In the genomic region with DNA sequence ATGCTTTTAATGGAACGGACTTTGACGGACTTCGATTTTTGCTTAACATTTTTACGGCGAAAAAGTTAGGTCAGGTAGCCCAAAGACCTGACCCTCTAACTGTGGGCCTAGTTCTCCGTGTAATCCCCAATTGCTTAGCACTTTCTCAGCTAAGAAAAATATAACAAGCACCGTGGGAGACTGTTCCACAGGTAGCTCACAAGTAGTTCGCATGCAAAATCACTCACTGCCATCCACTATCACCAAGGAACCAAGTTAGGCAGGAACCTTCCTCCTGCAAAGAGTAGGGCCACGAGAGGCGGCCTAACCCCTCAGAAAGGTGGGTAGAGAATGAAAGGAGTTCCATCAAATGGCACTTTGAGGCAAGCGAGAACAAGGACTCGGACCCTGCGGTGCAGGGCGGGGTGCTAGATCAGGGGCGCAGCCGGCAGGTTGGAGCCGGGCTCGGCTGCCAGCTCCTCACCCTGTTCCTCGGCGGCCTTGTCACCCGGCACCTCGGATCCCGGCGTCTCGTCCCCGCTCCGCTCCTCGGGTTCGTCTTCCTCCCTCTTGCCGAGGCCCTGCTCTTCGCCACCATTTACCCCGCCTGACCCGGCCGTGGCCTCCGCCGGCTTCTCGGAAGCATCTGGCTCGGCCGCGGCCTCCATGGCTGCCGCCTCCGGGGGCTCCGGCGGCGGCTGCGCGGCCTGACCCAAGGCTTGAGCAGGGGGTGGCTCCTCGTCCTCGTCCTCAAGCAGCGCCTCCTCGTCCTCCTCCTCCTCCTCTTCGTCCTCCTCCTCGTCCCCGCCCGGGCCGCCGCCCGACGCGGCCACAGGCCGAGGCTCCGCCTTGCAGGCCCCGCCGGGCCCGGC, we compare ENCODE assay signal across 1 cellular context.
TF ChIP-seq lines count a peak whose summit lies in the region.

No MANE protein-coding gene starts in this region.

TF ChIP-seq in HepG2, 621 proteins besides CTCF, POLR2A, EP300 and RAD21 (continued from another document):
- TF ChIP-seq, protein P1, sequence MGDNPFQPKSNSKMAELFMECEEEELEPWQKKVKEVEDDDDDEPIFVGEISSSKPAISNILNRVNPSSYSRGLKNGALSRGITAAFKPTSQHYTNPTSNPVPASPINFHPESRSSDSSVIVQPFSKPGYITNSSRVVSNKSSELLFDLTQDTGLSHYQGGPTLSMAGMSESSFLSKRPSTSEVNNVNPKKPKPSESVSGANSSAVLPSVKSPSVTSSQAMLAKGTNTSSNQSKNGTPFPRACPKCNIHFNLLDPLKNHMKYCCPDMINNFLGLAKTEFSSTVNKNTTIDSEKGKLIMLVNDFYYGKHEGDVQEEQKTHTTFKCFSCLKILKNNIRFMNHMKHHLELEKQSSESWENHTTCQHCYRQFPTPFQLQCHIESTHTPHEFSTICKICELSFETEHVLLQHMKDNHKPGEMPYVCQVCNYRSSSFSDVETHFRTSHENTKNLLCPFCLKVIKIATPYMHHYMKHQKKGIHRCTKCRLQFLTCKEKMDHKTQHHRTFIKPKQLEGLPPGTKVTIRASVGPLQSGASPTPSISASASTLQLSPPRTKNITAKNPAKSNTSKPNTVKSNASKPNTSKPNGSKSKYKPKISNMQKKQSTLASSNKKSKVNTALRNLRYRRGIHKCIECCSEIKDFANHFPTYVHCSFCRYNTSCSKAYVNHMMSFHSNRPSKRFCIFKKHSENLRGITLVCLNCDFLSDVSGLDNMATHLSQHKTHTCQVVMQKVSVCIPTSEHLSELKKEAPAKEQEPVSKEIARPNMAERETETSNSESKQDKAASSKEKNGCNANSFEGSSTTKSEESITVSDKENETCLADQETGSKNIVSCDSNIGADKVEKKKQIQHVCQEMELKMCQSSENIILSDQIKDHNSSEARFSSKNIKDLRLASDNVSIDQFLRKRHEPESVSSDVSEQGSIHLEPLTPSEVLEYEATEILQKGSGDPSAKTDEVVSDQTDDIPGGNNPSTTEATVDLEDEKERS (CRISPR knock-in tag; IDR thresholded peaks at IDR 0.05), result no peak
- no peak for TF ChIP-seq ZNF780A (CRISPR knock-in tag; IDR thresholded peaks at IDR 0.05)
- TF ChIP-seq KLF13 (CRISPR knock-in tag; IDR thresholded peaks at IDR 0.05), result no peak
- TF ChIP-seq MIER3 (CRISPR knock-in tag; IDR thresholded peaks at IDR 0.05; ENCODE audit: borderline replicate concordance), result no peak
- TF ChIP-seq NCOA5 (CRISPR knock-in tag; IDR thresholded peaks at IDR 0.05), result no peak
- TF ChIP-seq CBX2 (IDR thresholded peaks at IDR 0.05; ENCODE audit: low read depth, low read length), result no peak
- TF ChIP-seq CBX2 (CRISPR knock-in tag; IDR thresholded peaks at IDR 0.05; ENCODE audit: low read depth), result no peak
- 0 out of 2 replicates have a peak, but pooled peaks have one; percentile 19 for TF ChIP-seq NR1H2 (CRISPR knock-in tag; IDR thresholded peaks at IDR 0.05; ENCODE audit: borderline replicate concordance, low read depth)
- no peak for TF ChIP-seq RFX5 (IDR thresholded peaks at IDR 0.05; ENCODE audit: low read depth, low read length)
- peak; percentile 49; the same call in 1 of the 2 replicates for TF ChIP-seq ZBTB42 (CRISPR knock-in tag; IDR thresholded peaks at IDR 0.05)
- peak; percentile 50; the same call in 1 of the 2 replicates for TF ChIP-seq HOXD1 (CRISPR knock-in tag; IDR thresholded peaks at IDR 0.05)
- no peak for TF ChIP-seq NR2F1 (CRISPR knock-in tag; IDR thresholded peaks at IDR 0.05)
- TF ChIP-seq ZFP91 (CRISPR knock-in tag; IDR thresholded peaks at IDR 0.05; ENCODE audit: borderline replicate concordance), result 0 out of 2 replicates have a peak, but pooled peaks have one; percentile 3
- 0 out of 2 replicates have a peak, but pooled peaks have one; percentile 16 for TF ChIP-seq SP2 (CRISPR knock-in tag; IDR thresholded peaks at IDR 0.05)
- TF ChIP-seq IKZF5 (CRISPR knock-in tag; IDR thresholded peaks at IDR 0.05), result peak; percentile 20; the same call in 1 of the 2 replicates
- no peak for TF ChIP-seq ZBTB20 (CRISPR knock-in tag; IDR thresholded peaks at IDR 0.05; ENCODE audit: borderline replicate concordance, low read depth)
- peak; percentile 77; the same call in 1 of the 2 replicates for TF ChIP-seq ZNF263 (CRISPR knock-in tag; IDR thresholded peaks at IDR 0.05)
- TF ChIP-seq ZNF577 (CRISPR knock-in tag; IDR thresholded peaks at IDR 0.05; ENCODE audit: borderline replicate concordance, low read depth), result no peak
- TF ChIP-seq ZNF234 (CRISPR knock-in tag; conservative IDR thresholded peaks at IDR 0.05), result no peak
- peak; percentile 74; the same call in 1 of the 2 replicates for TF ChIP-seq ZNF879 (CRISPR knock-in tag; IDR thresholded peaks at IDR 0.05)
- TF ChIP-seq ZFP62 (CRISPR knock-in tag; IDR thresholded peaks at IDR 0.05), result no peak
- peak; percentile 17; the same call in 1 of the 2 replicates for TF ChIP-seq TGIF2 (CRISPR knock-in tag; IDR thresholded peaks at IDR 0.05)
- no peak; the same call in 1 of the 2 replicates for TF ChIP-seq MTERF4 (CRISPR knock-in tag; IDR thresholded peaks at IDR 0.05)
- TF ChIP-seq, protein P2, sequence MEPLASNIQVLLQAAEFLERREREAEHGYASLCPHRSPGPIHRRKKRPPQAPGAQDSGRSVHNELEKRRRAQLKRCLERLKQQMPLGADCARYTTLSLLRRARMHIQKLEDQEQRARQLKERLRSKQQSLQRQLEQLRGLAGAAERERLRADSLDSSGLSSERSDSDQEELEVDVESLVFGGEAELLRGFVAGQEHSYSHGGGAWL (CRISPR knock-in tag; IDR thresholded peaks at IDR 0.05), result no peak
- no peak for TF ChIP-seq ZNF552 (CRISPR knock-in tag; IDR thresholded peaks at IDR 0.05; ENCODE audit: borderline replicate concordance)
- no peak for TF ChIP-seq ZNF124 (CRISPR knock-in tag; IDR thresholded peaks at IDR 0.05)
- TF ChIP-seq HIVEP1 (CRISPR knock-in tag; IDR thresholded peaks at IDR 0.05), result 0 out of 2 replicates have a peak, but pooled peaks have one; percentile 51
- TF ChIP-seq, protein P3, sequence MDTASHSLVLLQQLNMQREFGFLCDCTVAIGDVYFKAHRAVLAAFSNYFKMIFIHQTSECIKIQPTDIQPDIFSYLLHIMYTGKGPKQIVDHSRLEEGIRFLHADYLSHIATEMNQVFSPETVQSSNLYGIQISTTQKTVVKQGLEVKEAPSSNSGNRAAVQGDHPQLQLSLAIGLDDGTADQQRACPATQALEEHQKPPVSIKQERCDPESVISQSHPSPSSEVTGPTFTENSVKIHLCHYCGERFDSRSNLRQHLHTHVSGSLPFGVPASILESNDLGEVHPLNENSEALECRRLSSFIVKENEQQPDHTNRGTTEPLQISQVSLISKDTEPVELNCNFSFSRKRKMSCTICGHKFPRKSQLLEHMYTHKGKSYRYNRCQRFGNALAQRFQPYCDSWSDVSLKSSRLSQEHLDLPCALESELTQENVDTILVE (CRISPR knock-in tag; IDR thresholded peaks at IDR 0.05), result no peak
- TF ChIP-seq NR3C1 (CRISPR knock-in tag; IDR thresholded peaks at IDR 0.05), result no peak
- TF ChIP-seq, protein P4, sequence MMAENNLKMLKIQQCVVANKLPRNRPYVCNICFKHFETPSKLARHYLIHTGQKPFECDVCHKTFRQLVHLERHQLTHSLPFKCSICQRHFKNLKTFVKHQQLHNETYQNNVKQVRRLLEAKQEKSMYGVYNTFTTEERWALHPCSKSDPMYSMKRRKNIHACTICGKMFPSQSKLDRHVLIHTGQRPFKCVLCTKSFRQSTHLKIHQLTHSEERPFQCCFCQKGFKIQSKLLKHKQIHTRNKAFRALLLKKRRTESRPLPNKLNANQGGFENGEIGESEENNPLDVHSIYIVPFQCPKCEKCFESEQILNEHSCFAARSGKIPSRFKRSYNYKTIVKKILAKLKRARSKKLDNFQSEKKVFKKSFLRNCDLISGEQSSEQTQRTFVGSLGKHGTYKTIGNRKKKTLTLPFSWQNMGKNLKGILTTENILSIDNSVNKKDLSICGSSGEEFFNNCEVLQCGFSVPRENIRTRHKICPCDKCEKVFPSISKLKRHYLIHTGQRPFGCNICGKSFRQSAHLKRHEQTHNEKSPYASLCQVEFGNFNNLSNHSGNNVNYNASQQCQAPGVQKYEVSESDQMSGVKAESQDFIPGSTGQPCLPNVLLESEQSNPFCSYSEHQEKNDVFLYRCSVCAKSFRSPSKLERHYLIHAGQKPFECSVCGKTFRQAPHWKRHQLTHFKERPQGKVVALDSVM (CRISPR knock-in tag; IDR thresholded peaks at IDR 0.05), result 0 out of 2 replicates have a peak, but pooled peaks have one; percentile 1
